In the genomic region with DNA sequence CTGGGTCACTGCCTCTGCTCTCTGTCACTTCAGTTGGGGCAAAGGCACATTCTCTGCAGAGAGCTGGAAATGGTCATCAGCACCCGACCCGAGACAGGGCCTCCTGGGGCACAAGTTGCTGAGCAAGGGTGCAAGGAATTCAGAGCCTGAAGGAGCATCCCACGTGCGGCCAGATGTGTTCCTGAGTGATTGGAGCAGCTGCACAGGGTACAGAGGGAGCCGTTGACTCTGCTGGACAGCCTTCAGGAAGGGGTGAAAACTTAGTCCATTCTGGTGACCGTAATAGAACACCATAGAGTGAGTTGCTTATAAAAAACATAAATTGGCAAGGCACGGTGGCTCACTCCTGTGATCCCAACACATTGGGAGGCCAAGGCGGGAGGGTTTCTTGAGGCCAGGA, we compare ENCODE assay signal across 21 cellular contexts.
DNase-seq lines count a peak whose midpoint lies in the region; ATAC-seq and TF ChIP-seq lines count a peak whose summit lies in the region.
"Had no signal": no experiment of that assay in that cellular context is flagged by ENCODE, and none has a peak within 500 bp of the region (broad histone marks: within the 10 kb centered on the region; RNA-seq: fewer than 3 reads in every experiment).

No MANE protein-coding gene starts in this region.

- H3K36me3 Mint-ChIP-seq in IgD-negative memory B cell = peaks cover 12% of the 10 kb centered on the region
- H3K36me3 Mint-ChIP-seq in stimulated activated memory B cell treated with anti-CD40 and anti-IgM and Interleukin-4, amounts not matched to agents 10 μg/mL and 1 μg/mL and 100 μg/mL, for 72 hours = peaks cover 32% of the 10 kb centered on the region

- intact Hi-C loops in heart right ventricle (cut with DNase I) = no loop called here

- TF ChIP-seq POLR2A in tibial nerve (IDR thresholded peaks at IDR 0.05) = no peak

- no peak for ATAC-seq in stimulated activated memory B cell treated with anti-CD40 and anti-IgM and Interleukin-4, amounts not matched to agents 10 μg/mL and 1 μg/mL and 100 μg/mL, for 72 hours
- no peak for ATAC-seq in heart right ventricle

- no peak for TF ChIP-seq EP300 in tibial nerve (IDR thresholded peaks at IDR 0.05)

- DNase-seq in SJCRH30 = peak; percentile 94 to 97
- peak; percentile 91 for DNase-seq in myocyte (ENCODE audit: low read depth)
- no peak for DNase-seq in tibial nerve (ENCODE audit: low spot score in 2 of 2)
- DNase-seq in NCI-H2171 (lab: John Stamatoyannopoulos, UW) = no peak
- DNase-seq in heart right ventricle = no peak
- DNase-seq: Calu3; CD4-positive, alpha-beta memory T cell; DMS53; H7; HFFc6; NCI-H1048; NCI-H1436 treated with DMSO at 0.1 percent for 48 hours; NCI-H2029; NCI-H2171 treated with DMSO at 0.1 percent for 48 hours; PC-3; RPMI8226; SIG-M5 had no signal

- peak overlapping the region; percentile 49 for H3K27ac ChIP-seq in SJCRH30
- no peak overlapping the region for H3K27ac ChIP-seq in tibial nerve
- H3K27ac ChIP-seq in heart right ventricle = no peak overlapping the region
- H3K27ac ChIP-seq: BLaER1, KMS-11 had no signal

- no peaks in the 10 kb centered on the region for H3K27me3 Mint-ChIP-seq in IgD-negative memory B cell
- no peaks in the 10 kb centered on the region for H3K27me3 Mint-ChIP-seq in stimulated activated memory B cell treated with anti-CD40 and anti-IgM and Interleukin-4, amounts not matched to agents 10 μg/mL and 1 μg/mL and 100 μg/mL, for 72 hours
- H3K27me3 Mint-ChIP-seq: CD4-positive, alpha-beta memory T cell had no signal

- H3K4me1 Mint-ChIP-seq in IgD-negative memory B cell = peaks cover 11 to 21% (median 18%) of the 10 kb centered on the region in 3 donors
- peaks cover 28% of the 10 kb centered on the region for H3K4me1 Mint-ChIP-seq in stimulated activated memory B cell treated with anti-CD40 and anti-IgM and Interleukin-4, amounts not matched to agents 10 μg/mL and 1 μg/mL and 100 μg/mL, for 72 hours

- H3K4me1 ChIP-seq in SJCRH30 (peaks cover 15% of the 10 kb centered on the region), tibial nerve (no peaks in the 10 kb centered on the region), heart right ventricle (no peaks in the 10 kb centered on the region)

- 81 to 93% methylated on average over 6 to 8 of the region's 8 CpGs for WGBS in tibial nerve, 2 donors
- WGBS in heart right ventricle, 2 donors = 90 to 91% methylated on average over 8 of the region's 8 CpGs

- H3K4me3 ChIP-seq in SJCRH30 (no peak overlapping the region), tibial nerve (no peak overlapping the region), heart right ventricle (no peak overlapping the region)
- H3K4me3 ChIP-seq: BLaER1 had no signal

- H3K9me3 ChIP-seq in SJCRH30 (replicated peaks) = no peaks in the 10 kb centered on the region
- no peaks in the 10 kb centered on the region for H3K9me3 ChIP-seq in tibial nerve
- H3K9me3 ChIP-seq in heart right ventricle = no peaks in the 10 kb centered on the region

- H3K9me3 Mint-ChIP-seq in IgD-negative memory B cell = peaks cover 0 to 2% (median 0%) of the 10 kb centered on the region in 3 donors
- no peaks in the 10 kb centered on the region for H3K9me3 Mint-ChIP-seq in stimulated activated memory B cell treated with anti-CD40 and anti-IgM and Interleukin-4, amounts not matched to agents 10 μg/mL and 1 μg/mL and 100 μg/mL, for 72 hours

- H3K27ac Mint-ChIP-seq in IgD-negative memory B cell = peak overlapping the region in 2 of 3 donors; percentile 32 to 86
- H3K27ac Mint-ChIP-seq in stimulated activated memory B cell treated with anti-CD40 and anti-IgM and Interleukin-4, amounts not matched to agents 10 μg/mL and 1 μg/mL and 100 μg/mL, for 72 hours = peak overlapping the region; percentile 86

- H3K27me3 ChIP-seq in SJCRH30 = no peaks in the 10 kb centered on the region
- H3K27me3 ChIP-seq in tibial nerve = no peaks in the 10 kb centered on the region
- H3K27me3 ChIP-seq in heart right ventricle = no peaks in the 10 kb centered on the region
- H3K27me3 ChIP-seq: BLaER1 had no signal

- no peak for TF ChIP-seq CTCF in tibial nerve (IDR thresholded peaks at IDR 0.05)
- no peak for TF ChIP-seq CTCF in heart right ventricle (IDR thresholded peaks at IDR 0.05)

- peak overlapping the region in 1 of 4 donors; percentile 94 for H3K4me3 Mint-ChIP-seq in IgD-negative memory B cell
- no peak overlapping the region for H3K4me3 Mint-ChIP-seq in stimulated activated memory B cell treated with anti-CD40 and anti-IgM and Interleukin-4, amounts not matched to agents 10 μg/mL and 1 μg/mL and 100 μg/mL, for 72 hours
- H3K4me3 Mint-ChIP-seq: CD4-positive, alpha-beta memory T cell; HFFc6 had no signal

- H3K36me3 ChIP-seq in SJCRH30 = peaks cover 4% of the 10 kb centered on the region
- peaks cover 0 to 12% (median 0%) of the 10 kb centered on the region in 3 donors for H3K36me3 ChIP-seq in tibial nerve
- H3K36me3 ChIP-seq in heart right ventricle = peaks cover 0 to 16% (median 0%) of the 10 kb centered on the region in 9 donors

Comparison
In these comparisons a context has a peak if more than half of its experiments do, and no peak if none do; other contexts are left out.
1. DNase-seq: peak in SJCRH30 (2 of 2) and myocyte (single experiment); none in tibial nerve (0 of 2), NCI-H2171 (single experiment) and heart right ventricle (0 of 2).